In genomic region chr9:114621975-114622609, GRCh38 we compare ENCODE assay signal across 14 cellular contexts. TPM values are rescaled to one million over a fixed set of nuclear protein-coding genes. Genes with fewer than 3 reads are reported as not detected.
A peak's percentile ranks its signal among the peaks of the same experiment; 100 is the strongest.
DNase-seq lines count a peak whose midpoint lies in the region; ATAC-seq and TF ChIP-seq lines count a peak whose summit lies in the region.
"Had no signal": no experiment of that assay in that cellular context is flagged by ENCODE, and none has a peak within 500 bp of the region (broad histone marks: within the 10 kb centered on the region; RNA-seq: fewer than 3 reads in every experiment).

No MANE protein-coding gene starts in this region.

- H3K79me1 ChIP-seq in mesenchymal stem cell (replicated peaks; ENCODE audit: low read length, poor library complexity, severe bottlenecking): peaks cover 13% of the 10 kb centered on the region

- no peak overlapping the region for H3K14ac ChIP-seq in mesenchymal stem cell (ENCODE audit: low read length in 2 of 2)

- TF ChIP-seq CTCF in choroid plexus epithelial cell (conservative IDR thresholded peaks at IDR 0.05; ENCODE audit: low read depth, low read length): no peak

- no peaks in the 10 kb centered on the region for H3K9me3 ChIP-seq in mesenchymal stem cell (ENCODE audit: control insufficient read depth, low read length)
- H3K9me3 ChIP-seq in SJCRH30 (replicated peaks): no peaks in the 10 kb centered on the region
- H3K9me3 ChIP-seq: HAP-1 had no signal

- H3K4me1 ChIP-seq in mesenchymal stem cell (ENCODE audit: control insufficient read depth, insufficient read depth, low read depth, low read length): peaks cover 6% of the 10 kb centered on the region
- H3K4me1 ChIP-seq in SJCRH30: peaks cover 5% of the 10 kb centered on the region; the same call in 1 of the 2 replicates
- H3K4me1 ChIP-seq: HAP-1, neural progenitor cell had no signal

- H3K27me3 Mint-ChIP-seq in activated T-helper 1 cell treated with anti-CD3 and anti-CD28 coated beads, Interleukin-12 subunit alpha, Interleukin-12 subunit beta, Interleukin-2, Interleukin-4 antibody, amounts not matched to agents 30 ng/mL and 10 ng/mL and 1 ng/mL, durations not matched to agents 14 hours and 24 hours and 36 hours (ENCODE audit: insufficient read depth): no peaks in the 10 kb centered on the region
- H3K27me3 Mint-ChIP-seq: activated naive CD8-positive, alpha-beta T cell treated with anti-CD3 and anti-CD28 coated beads, Interleukin-2, amount 50 U/mL, for 24 hours had no signal

- peak overlapping the region; percentile 4 for H2AK5ac ChIP-seq in mesenchymal stem cell (ENCODE audit: low read length, severe bottlenecking)

- H3K4me2 ChIP-seq in mesenchymal stem cell (ENCODE audit: low read length, poor library complexity, severe bottlenecking): no peak overlapping the region
- H3K4me2 ChIP-seq: neural progenitor cell had no signal

- no peak overlapping the region for H2BK120ac ChIP-seq in mesenchymal stem cell (ENCODE audit: low read depth, low read length)

- no peaks in the 10 kb centered on the region for H3K9me3 Mint-ChIP-seq in activated T-helper 1 cell treated with anti-CD3 and anti-CD28 coated beads, Interleukin-12 subunit alpha, Interleukin-12 subunit beta, Interleukin-2, Interleukin-4 antibody, amounts not matched to agents 30 ng/mL and 10 ng/mL and 1 ng/mL, durations not matched to agents 14 hours and 24 hours and 36 hours
- H3K9me3 Mint-ChIP-seq: activated naive CD8-positive, alpha-beta T cell treated with anti-CD3 and anti-CD28 coated beads, Interleukin-2, amount 50 U/mL, for 24 hours; neural progenitor cell had no signal

- H2BK15ac ChIP-seq in mesenchymal stem cell (ENCODE audit: low read depth, poor library complexity, severe bottlenecking): no peak overlapping the region

- H3K4ac ChIP-seq in mesenchymal stem cell (ENCODE audit: low read depth in 1 of 2, low read length in 2 of 2): no peak overlapping the region

- no peak overlapping the region for H2BK12ac ChIP-seq in mesenchymal stem cell (ENCODE audit: low read length in 2 of 2)

- ATAC-seq in GM21737 (IDR thresholded peaks at IDR 0.05; ENCODE audit: unreplicated experiment): no peak

- H3K36me3 Mint-ChIP-seq in activated T-helper 1 cell treated with anti-CD3 and anti-CD28 coated beads, Interleukin-12 subunit alpha, Interleukin-12 subunit beta, Interleukin-2, Interleukin-4 antibody, amounts not matched to agents 30 ng/mL and 10 ng/mL and 1 ng/mL, durations not matched to agents 14 hours and 24 hours and 36 hours (ENCODE audit: low read depth): peaks cover 40% of the 10 kb centered on the region
- H3K36me3 Mint-ChIP-seq: neural progenitor cell had no signal

- H3K4me3 Mint-ChIP-seq in activated T-helper 1 cell treated with anti-CD3 and anti-CD28 coated beads, Interleukin-12 subunit alpha, Interleukin-12 subunit beta, Interleukin-2, Interleukin-4 antibody, amounts not matched to agents 30 ng/mL and 10 ng/mL and 1 ng/mL, durations not matched to agents 14 hours and 24 hours and 36 hours: no peak overlapping the region
- H3K4me3 Mint-ChIP-seq: activated naive CD8-positive, alpha-beta T cell treated with anti-CD3 and anti-CD28 coated beads, Interleukin-2, amount 50 U/mL, for 24 hours; neural progenitor cell had no signal

- no peak overlapping the region for H3K4me3 ChIP-seq in choroid plexus epithelial cell (ENCODE audit: low read depth, low read length)
- H3K4me3 ChIP-seq in mesenchymal stem cell (ENCODE audit: insufficient read depth in 1 of 2, low read depth in 1 of 2, low read length in 2 of 2): no peak overlapping the region
- H3K4me3 ChIP-seq in SJCRH30: no peak overlapping the region
- H3K4me3 ChIP-seq: HAP-1, neural progenitor cell had no signal

- no peak overlapping the region for H4K8ac ChIP-seq in mesenchymal stem cell (ENCODE audit: low read length)

- peak overlapping the region in 1 of 2 experiments; percentile 71 for H3K18ac ChIP-seq in mesenchymal stem cell (ENCODE audit: low read depth in 1 of 2, low read length in 2 of 2)

- no peaks in the 10 kb centered on the region for H3K27me3 ChIP-seq in mesenchymal stem cell (ENCODE audit: control insufficient read depth in 1 of 2, insufficient read depth in 1 of 2, low read length in 2 of 2)
- H3K27me3 ChIP-seq in SJCRH30: no peaks in the 10 kb centered on the region
- H3K27me3 ChIP-seq: neural progenitor cell had no signal

- intact Hi-C loops in activated T-helper 1 cell treated with anti-CD3 and anti-CD28 coated beads, Interleukin-12 subunit alpha, Interleukin-12 subunit beta, Interleukin-2, Interleukin-4 antibody, amounts not matched to agents 30 ng/mL and 10 ng/mL and 1 ng/mL, durations not matched to agents 14 hours and 24 hours and 36 hours (cut with micrococcal nuclease): no loop called here

- H3K23ac ChIP-seq in mesenchymal stem cell (ENCODE audit: low read length in 2 of 2): no peak overlapping the region

- no peak overlapping the region for H4K91ac ChIP-seq in mesenchymal stem cell (ENCODE audit: low read length)

- WGBS in mesenchymal stem cell: 72% methylated on average over 2 of the region's 2 CpGs

- H2BK5ac ChIP-seq in mesenchymal stem cell (ENCODE audit: low read depth, low read length, poor library complexity, severe bottlenecking): no peak overlapping the region

- peak overlapping the region; percentile 13 for H3K27ac ChIP-seq in mesenchymal stem cell (ENCODE audit: low read length, poor library complexity, severe bottlenecking)
- no peak overlapping the region for H3K27ac ChIP-seq in SJCRH30
- H3K27ac ChIP-seq: neural progenitor cell had no signal

- H3K4me1 Mint-ChIP-seq in activated T-helper 1 cell treated with anti-CD3 and anti-CD28 coated beads, Interleukin-12 subunit alpha, Interleukin-12 subunit beta, Interleukin-2, Interleukin-4 antibody, amounts not matched to agents 30 ng/mL and 10 ng/mL and 1 ng/mL, durations not matched to agents 14 hours and 24 hours and 36 hours (ENCODE audit: low read depth): peaks cover 16% of the 10 kb centered on the region
- H3K4me1 Mint-ChIP-seq: neural progenitor cell had no signal

- no peak overlapping the region for H2AFZ ChIP-seq in mesenchymal stem cell (ENCODE audit: low read depth, low read length)
- H2AFZ ChIP-seq: neural progenitor cell had no signal

- H3K27ac Mint-ChIP-seq in activated T-helper 1 cell treated with anti-CD3 and anti-CD28 coated beads, Interleukin-12 subunit alpha, Interleukin-12 subunit beta, Interleukin-2, Interleukin-4 antibody, amounts not matched to agents 30 ng/mL and 10 ng/mL and 1 ng/mL, durations not matched to agents 14 hours and 24 hours and 36 hours: no peak overlapping the region
- H3K27ac Mint-ChIP-seq: activated naive CD8-positive, alpha-beta T cell treated with anti-CD3 and anti-CD28 coated beads, Interleukin-2, amount 50 U/mL, for 24 hours; neural progenitor cell had no signal

- DNase-seq in AG08395 (ENCODE audit: low spot score) (peak; percentile 87), NCI-H2029 (lab: John Stamatoyannopoulos, UW) (peak; percentile 61), choroid plexus epithelial cell (ENCODE audit: low read depth) (peak; percentile 40), mesenchymal stem cell (peak; percentile 87), SJCRH30 (no peak), COLO668 (lab: John Stamatoyannopoulos, UW; ENCODE audit: unreplicated experiment) (no peak)
- DNase-seq in activated T-helper 1 cell treated with anti-CD3 and anti-CD28 coated beads, Interleukin-12 subunit alpha, Interleukin-12 subunit beta, Interleukin-2, Interleukin-4 antibody, amounts not matched to agents 30 ng/mL and 10 ng/mL and 1 ng/mL, durations not matched to agents 14 hours and 24 hours and 36 hours (ENCODE audit: low spot score): no peak
- DNase-seq: activated naive CD8-positive, alpha-beta T cell treated with anti-CD3 and anti-CD28 coated beads, Interleukin-2, amount 50 U/mL, for 24 hours; T1000 had no signal

- H3K9ac ChIP-seq in mesenchymal stem cell (ENCODE audit: low read length): no peak overlapping the region
- H3K9ac ChIP-seq: neural progenitor cell had no signal

- peaks cover 0 to 11% of the 10 kb centered on the region in 2 experiments for H3K36me3 ChIP-seq in mesenchymal stem cell (ENCODE audit: control insufficient read depth in 1 of 2, insufficient read depth in 2 of 2, low read depth in 1 of 2, low read length in 2 of 2)
- H3K36me3 ChIP-seq in SJCRH30: peaks cover 6% of the 10 kb centered on the region; the same call in 1 of the 2 replicates
- H3K36me3 ChIP-seq: HAP-1, neural progenitor cell had no signal

RNA-seq across cellular contexts. Expression of gene TMEM268, which starts 11.0 kb away (rescaled TPM):
- polyA plus RNA-seq in mesenchymal stem cell (2013, experiment 1 of 2): 9.6 TPM
- 9.1 TPM for polyA plus RNA-seq in mesenchymal stem cell (2013, experiment 2 of 2)
- 9.8 and 10.2 TPM in 2 replicates for total RNA-seq in SJCRH30 (2014; rRNA removed; shearing (Covaris generic))
- 23.5 and 26.4 TPM in 2 replicates for total RNA-seq in activated T-helper 1 cell treated with anti-CD3 and anti-CD28 coated beads, Interleukin-12 subunit alpha, Interleukin-12 subunit beta, Interleukin-2, Interleukin-4 antibody, amounts not matched to agents 30 ng/mL and 10 ng/mL and 1 ng/mL, durations not matched to agents 14 hours and 24 hours and 36 hours

RNA-seq across cellular contexts. Expression of gene ATP6V1G1, which starts 34.5 kb away (rescaled TPM):
- polyA plus RNA-seq in mesenchymal stem cell (2013, experiment 1 of 2): 280 TPM
- polyA plus RNA-seq in mesenchymal stem cell (2013, experiment 2 of 2): 328 TPM
- total RNA-seq in SJCRH30 (2014; rRNA removed; shearing (Covaris generic)): 125 and 128 TPM in 2 replicates
- 57.2 and 61.0 TPM in 2 replicates for total RNA-seq in activated T-helper 1 cell treated with anti-CD3 and anti-CD28 coated beads, Interleukin-12 subunit alpha, Interleukin-12 subunit beta, Interleukin-2, Interleukin-4 antibody, amounts not matched to agents 30 ng/mL and 10 ng/mL and 1 ng/mL, durations not matched to agents 14 hours and 24 hours and 36 hours

RNA-seq across cellular contexts. Expression of gene TEX53, which starts 35.5 kb away (rescaled TPM):
- polyA plus RNA-seq in mesenchymal stem cell (2013, experiment 1 of 2): not detected
- not detected for polyA plus RNA-seq in mesenchymal stem cell (2013, experiment 2 of 2)
- total RNA-seq in SJCRH30 (2014; rRNA removed; shearing (Covaris generic)): not detected in 2 replicates
- total RNA-seq in activated T-helper 1 cell treated with anti-CD3 and anti-CD28 coated beads, Interleukin-12 subunit alpha, Interleukin-12 subunit beta, Interleukin-2, Interleukin-4 antibody, amounts not matched to agents 30 ng/mL and 10 ng/mL and 1 ng/mL, durations not matched to agents 14 hours and 24 hours and 36 hours: not detected in 2 replicates
- total RNA-seq: HT-29, NCI-H460 had no signal

RNA-seq across cellular contexts. Expression of gene TEX48, which starts 59.9 kb away (rescaled TPM):
- not detected for polyA plus RNA-seq in mesenchymal stem cell (2013, experiment 1 of 2)
- polyA plus RNA-seq in mesenchymal stem cell (2013, experiment 2 of 2): not detected
- total RNA-seq in SJCRH30 (2014; rRNA removed; shearing (Covaris generic)): not detected in 2 replicates
- total RNA-seq in activated T-helper 1 cell treated with anti-CD3 and anti-CD28 coated beads, Interleukin-12 subunit alpha, Interleukin-12 subunit beta, Interleukin-2, Interleukin-4 antibody, amounts not matched to agents 30 ng/mL and 10 ng/mL and 1 ng/mL, durations not matched to agents 14 hours and 24 hours and 36 hours: 1.0 and 1.2 TPM in 2 replicates
- total RNA-seq: HT-29, NCI-H460 had no signal

Comparison
In these comparisons a context has a peak if more than half of its experiments do, and no peak if none do; other contexts are left out.
1. DNase-seq: peak in AG08395 (single experiment), NCI-H2029 (single experiment), choroid plexus epithelial cell (single experiment) and mesenchymal stem cell (single experiment); none in SJCRH30 (0 of 2), activated T-helper 1 cell treated with anti-CD3 and anti-CD28 coated beads, Interleukin-12 subunit alpha, Interleukin-12 subunit beta, Interleukin-2, Interleukin-4 antibody, amounts not matched to agents 30 ng/mL and 10 ng/mL and 1 ng/mL, durations not matched to agents 14 hours and 24 hours and 36 hours (single experiment) and COLO668 (single experiment).